In genomic region chr17:54968954-54969400, GRCh38 we compare ENCODE assay signal across 8 cellular contexts. TPM values are rescaled to one million over a fixed set of nuclear protein-coding genes. Genes with fewer than 3 reads are reported as not detected.
DNase-seq lines count a peak whose midpoint lies in the region; ATAC-seq and TF ChIP-seq lines count a peak whose summit lies in the region.

No MANE protein-coding gene starts in this region.

- H3K9me3 ChIP-seq in A673 (ENCODE audit: low read depth, low read length, poor library complexity, severe bottlenecking): no peaks in the 10 kb centered on the region
- no peaks in the 10 kb centered on the region for H3K9me3 ChIP-seq in Panc1 (ENCODE audit: control insufficient read depth, insufficient read depth, low read depth, low read length)
- H3K9me3 ChIP-seq in neural progenitor cell (ENCODE audit: low read depth): no peaks in the 10 kb centered on the region

- CTCF ChIA-PET in A673 (lab: Charles Lee) (no interaction called here), Panc1 (lab: Charles Lee) (no interaction called here)

- H3K4me3 ChIP-seq in A673 (ENCODE audit: low read depth, low read length, poor library complexity, severe bottlenecking): peak overlapping the region; percentile 87
- peak overlapping the region; percentile 93 to 99 for H3K4me3 ChIP-seq in Panc1 (ENCODE audit: low read depth in 2 of 2, low read length in 2 of 2)
- peak overlapping the region; percentile 90 for H3K4me3 ChIP-seq in neural progenitor cell

- H3K27ac Mint-ChIP-seq in neural progenitor cell: no peak overlapping the region

- H3K36me3 ChIP-seq in A673 (ENCODE audit: insufficient read depth, low read length, poor library complexity, severe bottlenecking): peaks cover 17% of the 10 kb centered on the region
- H3K36me3 ChIP-seq in Panc1 (ENCODE audit: control insufficient read depth, insufficient read depth, low read length): peaks cover 19% of the 10 kb centered on the region
- peaks cover 6% of the 10 kb centered on the region for H3K36me3 ChIP-seq in neural progenitor cell

- H3K27ac ChIP-seq in A673 (ENCODE audit: low read depth, low read length, poor library complexity, severe bottlenecking): peak overlapping the region; percentile 91
- peak overlapping the region; percentile 99 for H3K27ac ChIP-seq in Panc1 (ENCODE audit: low read length)
- peak overlapping the region; percentile 34 for H3K27ac ChIP-seq in neural progenitor cell

- H3K9me3 Mint-ChIP-seq in neural progenitor cell: peaks cover 2% of the 10 kb centered on the region

- BruUV-seq in A673 (replicated peaks; lab: Mats Ljungman, UMichigan): TSS peak; percentile 49
- TSS peak; percentile 60 for BruUV-seq in Panc1 (replicated peaks; lab: Mats Ljungman, UMichigan)

- DNase-seq in A673 (ENCODE audit: low spot score) (peak; percentile 36), Panc1 (ENCODE audit: low read depth, low spot score) (no peak), neural progenitor cell (ENCODE audit: low spot score) (no peak), HK-2 (ENCODE audit: unreplicated experiment) (no peak), hippocampal formation (lab: John Stamatoyannopoulos, UW) (no peak)

- ATAC-seq in GM18499 (IDR thresholded peaks at IDR 0.05; ENCODE audit: insufficient read depth, unreplicated experiment) (peak; percentile 9), HG02852 (IDR thresholded peaks at IDR 0.05; ENCODE audit: unreplicated experiment) (peak; percentile 35), Panc1 (peak; percentile 67), esophagus mucosa (peak; percentile 30)

- in situ Hi-C loops in Panc1 (cut with HindIII; ENCODE audit: low pct_unique_long_range_greater_than_20kb, low sequenced_read_pairs): no loop called here

- H3K4me1 ChIP-seq in A673 (ENCODE audit: insufficient read depth, low read length, poor library complexity, severe bottlenecking) (peaks cover 17% of the 10 kb centered on the region), Panc1 (ENCODE audit: control insufficient read depth, insufficient read depth, low read length) (peaks cover 28% of the 10 kb centered on the region), neural progenitor cell (peaks cover 12% of the 10 kb centered on the region)

- TF ChIP-seq CTCF in A673 (conservative IDR thresholded peaks at IDR 0.05; ENCODE audit: low read depth, low read length) (no peak), Panc1 (IDR thresholded peaks at IDR 0.05) (no peak), neural progenitor cell (IDR thresholded peaks at IDR 0.05) (no peak)

- H3F3A ChIP-seq in neural progenitor cell (ENCODE audit: low read depth): no peaks in the 10 kb centered on the region

- no peaks in the 10 kb centered on the region for H4K20me1 ChIP-seq in neural progenitor cell (ENCODE audit: low read depth)

- intact Hi-C loops in A673 (cut with micrococcal nuclease; ENCODE audit: unreplicated experiment) (no loop called here), Panc1 (cut with micrococcal nuclease; ENCODE audit: unreplicated experiment) (no loop called here)

- POLR2A ChIA-PET in A673 (lab: Charles Lee; ENCODE audit: low non-redundant PET) (interaction anchor here (0.7 kb wide), 1 partner anchor 53 kb away, joined by 4 read pairs; no protein-coding TSS in a partner anchor), Panc1 (lab: Charles Lee) (no interaction called here)

- H3K36me3 Mint-ChIP-seq in neural progenitor cell: peaks cover 10% of the 10 kb centered on the region

- peak overlapping the region; percentile 96 for H3K4me2 ChIP-seq in neural progenitor cell

- peak overlapping the region; percentile 83 for H3K9ac ChIP-seq in neural progenitor cell

- no peak overlapping the region for H3K4me3 Mint-ChIP-seq in neural progenitor cell

- peak overlapping the region; percentile 68 for H2AFZ ChIP-seq in neural progenitor cell (replicated peaks)

- peaks cover 91% of the 10 kb centered on the region for H3K79me2 ChIP-seq in neural progenitor cell (ENCODE audit: low read depth)

- H3K27me3 Mint-ChIP-seq in neural progenitor cell (ENCODE audit: insufficient read depth, low read depth): no peaks in the 10 kb centered on the region

- H3K27me3 ChIP-seq in A673 (replicated peaks; ENCODE audit: insufficient read depth, low read depth, low read length, poor library complexity): no peaks in the 10 kb centered on the region
- H3K27me3 ChIP-seq in Panc1 (ENCODE audit: control insufficient read depth, insufficient read depth, low read length): no peaks in the 10 kb centered on the region
- H3K27me3 ChIP-seq in neural progenitor cell: no peaks in the 10 kb centered on the region

- H3K4me1 Mint-ChIP-seq in neural progenitor cell: peaks cover 17% of the 10 kb centered on the region

RNA-seq across cellular contexts. Expression of gene STXBP4, which starts 0.4 kb away (rescaled TPM):
- 23.6 and 24.2 TPM in 2 replicates for total RNA-seq in A673 (2021)
- total RNA-seq in Panc1 (2021; ENCODE audit: unreplicated experiment): 12.8 TPM
- polyA plus RNA-seq in Panc1 (2012; ENCODE audit: insufficient read length): 3.3 TPM
- 3.9 TPM for total RNA-seq in esophagus mucosa
- total RNA-seq in neural progenitor cell (ENCODE audit: low replicate concordance): 40.0 and 111 TPM in 2 replicates

RNA-seq across cellular contexts. Expression of gene COX11, which starts 0.5 kb away (rescaled TPM):
- total RNA-seq in A673 (2021) (109 and 118 TPM in 2 replicates), Panc1 (2021; ENCODE audit: unreplicated experiment) (87.0 TPM), esophagus mucosa (23.5 TPM), neural progenitor cell (ENCODE audit: low replicate concordance) (68.7 and 90.2 TPM in 2 replicates)
- 78.9 TPM for polyA plus RNA-seq in Panc1 (2012; ENCODE audit: insufficient read length)

Comparison
In these comparisons a context has a peak if more than half of its experiments do, and no peak if none do; other contexts are left out.
1. H3K27ac ChIP-seq: peak in every context shown above with its lines; median percentile 99 in Panc1; 91 in A673; 34 in neural progenitor cell.
2. ATAC-seq: peak in every context shown above with its lines; median percentile 67 in Panc1; 35 in HG02852; 30 in esophagus mucosa; 9 in GM18499.